ENCODE assay signal across 19 cellular contexts in the genomic region with DNA sequence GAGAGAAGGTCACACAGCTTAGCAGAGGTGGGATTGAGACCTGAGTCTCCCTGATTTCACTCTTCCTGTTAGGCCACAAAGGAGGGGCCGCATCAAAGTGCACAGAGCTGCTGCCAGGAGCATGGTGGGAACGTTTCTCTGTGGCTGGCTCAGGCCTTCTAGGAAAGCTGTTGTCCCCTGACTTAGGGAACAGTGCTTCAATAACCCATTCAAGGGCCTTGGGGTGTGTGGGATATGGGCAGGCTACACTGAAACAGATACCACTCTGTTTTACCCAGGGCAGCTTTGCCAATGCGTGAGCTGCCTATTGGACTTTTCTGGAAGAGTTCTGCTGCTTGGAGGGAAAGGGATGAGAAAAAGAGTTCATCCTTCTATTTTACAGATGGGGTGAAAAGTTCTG.
DNase-seq lines count a peak whose midpoint lies in the region; ATAC-seq lines count a peak whose summit lies in the region.
"Had no signal": no experiment of that assay in that cellular context is flagged by ENCODE, and none has a peak within 500 bp of the region (broad histone marks: within the 10 kb centered on the region; RNA-seq: fewer than 3 reads in every experiment).

No MANE protein-coding gene starts in this region.

- H3K27ac ChIP-seq in angular gyrus (ENCODE audit: low read depth, low read length): peak overlapping the region; percentile 7
- H3K27ac ChIP-seq: A549, KMS-11, Peyer's patch had no signal

- ATAC-seq in HG02852 (IDR thresholded peaks at IDR 0.05; ENCODE audit: unreplicated experiment): no peak
- ATAC-seq: A549, GM23338 had no signal

- DNase-seq in globus pallidus (ENCODE audit: low spot score): peak; percentile 60
- peak; percentile 84 for DNase-seq in pons (ENCODE audit: low spot score)
- peak; percentile 46 for DNase-seq in superior temporal gyrus (ENCODE audit: extremely low spot score)
- DNase-seq in islet precursor cell: no peak
- no peak for DNase-seq in stimulated activated CD4-positive, alpha-beta T cell treated with anti-CD3 and anti-CD28 coated beads, Interleukin-2, amount 100 ng/mL, for 48 hours
- DNase-seq in T-helper 9 cell: no peak
- DNase-seq: BE2C; CD4-positive, CD25-positive, alpha-beta regulatory T cell; HCEC 1CT; NCI-H1105 treated with DMSO at 0.1 percent for 48 hours; NCI-H2029 treated with DMSO at 0.1 percent for 48 hours; NCI-H226; NCI-H510A treated with DMSO at 0.1 percent for 48 hours; Peyer's patch had no signal

Comparison
In these comparisons a context has a peak if more than half of its experiments do, and no peak if none do; other contexts are left out.
1. DNase-seq: peak in globus pallidus (single experiment), pons (single experiment) and superior temporal gyrus (single experiment); none in islet precursor cell (single experiment), stimulated activated CD4-positive, alpha-beta T cell treated with anti-CD3 and anti-CD28 coated beads, Interleukin-2, amount 100 ng/mL, for 48 hours (0 of 2) and T-helper 9 cell (single experiment).